Comparison of ENCODE assay signal across 1 cellular context in genomic region chr12:92144045-92144630, GRCh38.
TF ChIP-seq lines count a peak whose summit lies in the region.

No MANE protein-coding gene starts in this region.

TF ChIP-seq in GM12878, 131 proteins besides CTCF, POLR2A, EP300 and RAD21 (continued from another document):
- TF ChIP-seq, protein P1, sequence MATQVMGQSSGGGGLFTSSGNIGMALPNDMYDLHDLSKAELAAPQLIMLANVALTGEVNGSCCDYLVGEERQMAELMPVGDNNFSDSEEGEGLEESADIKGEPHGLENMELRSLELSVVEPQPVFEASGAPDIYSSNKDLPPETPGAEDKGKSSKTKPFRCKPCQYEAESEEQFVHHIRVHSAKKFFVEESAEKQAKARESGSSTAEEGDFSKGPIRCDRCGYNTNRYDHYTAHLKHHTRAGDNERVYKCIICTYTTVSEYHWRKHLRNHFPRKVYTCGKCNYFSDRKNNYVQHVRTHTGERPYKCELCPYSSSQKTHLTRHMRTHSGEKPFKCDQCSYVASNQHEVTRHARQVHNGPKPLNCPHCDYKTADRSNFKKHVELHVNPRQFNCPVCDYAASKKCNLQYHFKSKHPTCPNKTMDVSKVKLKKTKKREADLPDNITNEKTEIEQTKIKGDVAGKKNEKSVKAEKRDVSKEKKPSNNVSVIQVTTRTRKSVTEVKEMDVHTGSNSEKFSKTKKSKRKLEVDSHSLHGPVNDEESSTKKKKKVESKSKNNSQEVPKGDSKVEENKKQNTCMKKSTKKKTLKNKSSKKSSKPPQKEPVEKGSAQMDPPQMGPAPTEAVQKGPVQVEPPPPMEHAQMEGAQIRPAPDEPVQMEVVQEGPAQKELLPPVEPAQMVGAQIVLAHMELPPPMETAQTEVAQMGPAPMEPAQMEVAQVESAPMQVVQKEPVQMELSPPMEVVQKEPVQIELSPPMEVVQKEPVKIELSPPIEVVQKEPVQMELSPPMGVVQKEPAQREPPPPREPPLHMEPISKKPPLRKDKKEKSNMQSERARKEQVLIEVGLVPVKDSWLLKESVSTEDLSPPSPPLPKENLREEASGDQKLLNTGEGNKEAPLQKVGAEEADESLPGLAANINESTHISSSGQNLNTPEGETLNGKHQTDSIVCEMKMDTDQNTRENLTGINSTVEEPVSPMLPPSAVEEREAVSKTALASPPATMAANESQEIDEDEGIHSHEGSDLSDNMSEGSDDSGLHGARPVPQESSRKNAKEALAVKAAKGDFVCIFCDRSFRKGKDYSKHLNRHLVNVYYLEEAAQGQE (IDR thresholded peaks at IDR 0.05; ENCODE audit: low read depth, low read length) = 0 out of 2 replicates have a peak, but pooled peaks have one; percentile 12
- TF ChIP-seq, protein P2, sequence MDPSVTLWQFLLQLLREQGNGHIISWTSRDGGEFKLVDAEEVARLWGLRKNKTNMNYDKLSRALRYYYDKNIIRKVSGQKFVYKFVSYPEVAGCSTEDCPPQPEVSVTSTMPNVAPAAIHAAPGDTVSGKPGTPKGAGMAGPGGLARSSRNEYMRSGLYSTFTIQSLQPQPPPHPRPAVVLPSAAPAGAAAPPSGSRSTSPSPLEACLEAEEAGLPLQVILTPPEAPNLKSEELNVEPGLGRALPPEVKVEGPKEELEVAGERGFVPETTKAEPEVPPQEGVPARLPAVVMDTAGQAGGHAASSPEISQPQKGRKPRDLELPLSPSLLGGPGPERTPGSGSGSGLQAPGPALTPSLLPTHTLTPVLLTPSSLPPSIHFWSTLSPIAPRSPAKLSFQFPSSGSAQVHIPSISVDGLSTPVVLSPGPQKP (IDR thresholded peaks at IDR 0.05; ENCODE audit: low read depth, low read length) = no peak
- TF ChIP-seq SREBF1 (IDR thresholded peaks at IDR 0.05; ENCODE audit: low read length) = no peak
- TF ChIP-seq POLR2AphosphoS2 (IDR thresholded peaks at IDR 0.05; ENCODE audit: low read depth, low read length) = peak; percentile 79; the same call in 1 of the 2 replicates
- no peak for TF ChIP-seq IRF3 (IDR thresholded peaks at IDR 0.05)
- TF ChIP-seq YY1 (IDR thresholded peaks at IDR 0.05; ENCODE audit: low read depth, low read length) = peak; percentile 84
- TF ChIP-seq SMAD1 (IDR thresholded peaks at IDR 0.05; ENCODE audit: low read depth, partially characterized antibody) = no peak
- TF ChIP-seq FOXK2 (IDR thresholded peaks at IDR 0.05) = no peak
- TF ChIP-seq, protein P3, sequence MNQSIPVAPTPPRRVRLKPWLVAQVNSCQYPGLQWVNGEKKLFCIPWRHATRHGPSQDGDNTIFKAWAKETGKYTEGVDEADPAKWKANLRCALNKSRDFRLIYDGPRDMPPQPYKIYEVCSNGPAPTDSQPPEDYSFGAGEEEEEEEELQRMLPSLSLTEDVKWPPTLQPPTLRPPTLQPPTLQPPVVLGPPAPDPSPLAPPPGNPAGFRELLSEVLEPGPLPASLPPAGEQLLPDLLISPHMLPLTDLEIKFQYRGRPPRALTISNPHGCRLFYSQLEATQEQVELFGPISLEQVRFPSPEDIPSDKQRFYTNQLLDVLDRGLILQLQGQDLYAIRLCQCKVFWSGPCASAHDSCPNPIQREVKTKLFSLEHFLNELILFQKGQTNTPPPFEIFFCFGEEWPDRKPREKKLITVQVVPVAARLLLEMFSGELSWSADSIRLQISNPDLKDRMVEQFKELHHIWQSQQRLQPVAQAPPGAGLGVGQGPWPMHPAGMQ (IDR thresholded peaks at IDR 0.05; ENCODE audit: borderline replicate concordance) = no peak
- no peak; the same call in 1 of the 2 replicates for TF ChIP-seq NR2F1 (conservative IDR thresholded peaks at IDR 0.05)
- TF ChIP-seq BHLHE40 (IDR thresholded peaks at IDR 0.05; ENCODE audit: borderline replicate concordance in 1 of 2, low read depth in 2 of 2, low read length in 1 of 2) = no peak; a peak in 1 of 4 replicates
- no peak for TF ChIP-seq PAX8 (IDR thresholded peaks at IDR 0.05)
- no peak for TF ChIP-seq RBBP5 (conservative IDR thresholded peaks at IDR 0.05)
- TF ChIP-seq HDGF (IDR thresholded peaks at IDR 0.05) = no peak; the same call in 1 of the 2 replicates
- no peak for TF ChIP-seq RAD51 (IDR thresholded peaks at IDR 0.05)
- TF ChIP-seq RCOR1 (conservative IDR thresholded peaks at IDR 0.05; ENCODE audit: low read depth, low read length) = no peak
- TF ChIP-seq, protein P4, sequence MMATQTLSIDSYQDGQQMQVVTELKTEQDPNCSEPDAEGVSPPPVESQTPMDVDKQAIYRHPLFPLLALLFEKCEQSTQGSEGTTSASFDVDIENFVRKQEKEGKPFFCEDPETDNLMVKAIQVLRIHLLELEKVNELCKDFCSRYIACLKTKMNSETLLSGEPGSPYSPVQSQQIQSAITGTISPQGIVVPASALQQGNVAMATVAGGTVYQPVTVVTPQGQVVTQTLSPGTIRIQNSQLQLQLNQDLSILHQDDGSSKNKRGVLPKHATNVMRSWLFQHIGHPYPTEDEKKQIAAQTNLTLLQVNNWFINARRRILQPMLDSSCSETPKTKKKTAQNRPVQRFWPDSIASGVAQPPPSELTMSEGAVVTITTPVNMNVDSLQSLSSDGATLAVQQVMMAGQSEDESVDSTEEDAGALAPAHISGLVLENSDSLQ (IDR thresholded peaks at IDR 0.05) = no peak
- peak; percentile 71 for TF ChIP-seq POU2F2 (IDR thresholded peaks at IDR 0.05; ENCODE audit: borderline replicate concordance, low read depth, low read length)
- no peak for TF ChIP-seq KDM1A (IDR thresholded peaks at IDR 0.05; ENCODE audit: borderline replicate concordance)
- no peak for TF ChIP-seq TCF12 (IDR thresholded peaks at IDR 0.05; ENCODE audit: low read depth, low read length)
- TF ChIP-seq, protein P5, sequence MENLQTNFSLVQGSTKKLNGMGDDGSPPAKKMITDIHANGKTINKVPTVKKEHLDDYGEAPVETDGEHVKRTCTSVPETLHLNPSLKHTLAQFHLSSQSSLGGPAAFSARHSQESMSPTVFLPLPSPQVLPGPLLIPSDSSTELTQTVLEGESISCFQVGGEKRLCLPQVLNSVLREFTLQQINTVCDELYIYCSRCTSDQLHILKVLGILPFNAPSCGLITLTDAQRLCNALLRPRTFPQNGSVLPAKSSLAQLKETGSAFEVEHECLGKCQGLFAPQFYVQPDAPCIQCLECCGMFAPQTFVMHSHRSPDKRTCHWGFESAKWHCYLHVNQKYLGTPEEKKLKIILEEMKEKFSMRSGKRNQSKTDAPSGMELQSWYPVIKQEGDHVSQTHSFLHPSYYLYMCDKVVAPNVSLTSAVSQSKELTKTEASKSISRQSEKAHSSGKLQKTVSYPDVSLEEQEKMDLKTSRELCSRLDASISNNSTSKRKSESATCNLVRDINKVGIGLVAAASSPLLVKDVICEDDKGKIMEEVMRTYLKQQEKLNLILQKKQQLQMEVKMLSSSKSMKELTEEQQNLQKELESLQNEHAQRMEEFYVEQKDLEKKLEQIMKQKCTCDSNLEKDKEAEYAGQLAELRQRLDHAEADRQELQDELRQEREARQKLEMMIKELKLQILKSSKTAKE (IDR thresholded peaks at IDR 0.05; ENCODE audit: low read depth, poor library complexity, severe bottlenecking) = no peak
- TF ChIP-seq CREB1 (IDR thresholded peaks at IDR 0.05; ENCODE audit: low read depth) = no peak
- no peak for TF ChIP-seq ASH2L (IDR thresholded peaks at IDR 0.05; ENCODE audit: borderline replicate concordance, low read depth)
- TF ChIP-seq WRNIP1 (IDR thresholded peaks at IDR 0.05; ENCODE audit: borderline replicate concordance, low read depth, low read length) = no peak
- no peak for TF ChIP-seq RB1 (IDR thresholded peaks at IDR 0.05; ENCODE audit: borderline replicate concordance)
- no peak for TF ChIP-seq ZSCAN29 (IDR thresholded peaks at IDR 0.05)
- peak; percentile 77; the same call in 1 of the 2 replicates for TF ChIP-seq SIN3A (IDR thresholded peaks at IDR 0.05; ENCODE audit: low read depth, low read length)
- TF ChIP-seq, protein P6, sequence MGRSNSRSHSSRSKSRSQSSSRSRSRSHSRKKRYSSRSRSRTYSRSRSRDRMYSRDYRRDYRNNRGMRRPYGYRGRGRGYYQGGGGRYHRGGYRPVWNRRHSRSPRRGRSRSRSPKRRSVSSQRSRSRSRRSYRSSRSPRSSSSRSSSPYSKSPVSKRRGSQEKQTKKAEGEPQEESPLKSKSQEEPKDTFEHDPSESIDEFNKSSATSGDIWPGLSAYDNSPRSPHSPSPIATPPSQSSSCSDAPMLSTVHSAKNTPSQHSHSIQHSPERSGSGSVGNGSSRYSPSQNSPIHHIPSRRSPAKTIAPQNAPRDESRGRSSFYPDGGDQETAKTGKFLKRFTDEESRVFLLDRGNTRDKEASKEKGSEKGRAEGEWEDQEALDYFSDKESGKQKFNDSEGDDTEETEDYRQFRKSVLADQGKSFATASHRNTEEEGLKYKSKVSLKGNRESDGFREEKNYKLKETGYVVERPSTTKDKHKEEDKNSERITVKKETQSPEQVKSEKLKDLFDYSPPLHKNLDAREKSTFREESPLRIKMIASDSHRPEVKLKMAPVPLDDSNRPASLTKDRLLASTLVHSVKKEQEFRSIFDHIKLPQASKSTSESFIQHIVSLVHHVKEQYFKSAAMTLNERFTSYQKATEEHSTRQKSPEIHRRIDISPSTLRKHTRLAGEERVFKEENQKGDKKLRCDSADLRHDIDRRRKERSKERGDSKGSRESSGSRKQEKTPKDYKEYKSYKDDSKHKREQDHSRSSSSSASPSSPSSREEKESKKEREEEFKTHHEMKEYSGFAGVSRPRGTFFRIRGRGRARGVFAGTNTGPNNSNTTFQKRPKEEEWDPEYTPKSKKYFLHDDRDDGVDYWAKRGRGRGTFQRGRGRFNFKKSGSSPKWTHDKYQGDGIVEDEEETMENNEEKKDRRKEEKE (IDR thresholded peaks at IDR 0.05) = 0 out of 2 replicates have a peak, but pooled peaks have one; percentile 39
- no peak for TF ChIP-seq HDAC6 (IDR thresholded peaks at IDR 0.05; ENCODE audit: unreplicated experiment)
- no peak for TF ChIP-seq ZBTB40 (IDR thresholded peaks at IDR 0.05; ENCODE audit: borderline replicate concordance)
- no peak for TF ChIP-seq JUND (IDR thresholded peaks at IDR 0.05; ENCODE audit: low read depth, low read length)
- no peak for TF ChIP-seq BRCA1 (IDR thresholded peaks at IDR 0.05; ENCODE audit: low read depth, low read length)
- no peak for TF ChIP-seq SPI1 (IDR thresholded peaks at IDR 0.05; ENCODE audit: borderline replicate concordance, insufficient read depth, low read depth, low read length)
- no peak for TF ChIP-seq MEF2B (IDR thresholded peaks at IDR 0.05; ENCODE audit: partially characterized antibody, poor library complexity, severe bottlenecking)
- no peak for TF ChIP-seq TARDBP (IDR thresholded peaks at IDR 0.05; ENCODE audit: borderline replicate concordance)
- TF ChIP-seq, protein P7, sequence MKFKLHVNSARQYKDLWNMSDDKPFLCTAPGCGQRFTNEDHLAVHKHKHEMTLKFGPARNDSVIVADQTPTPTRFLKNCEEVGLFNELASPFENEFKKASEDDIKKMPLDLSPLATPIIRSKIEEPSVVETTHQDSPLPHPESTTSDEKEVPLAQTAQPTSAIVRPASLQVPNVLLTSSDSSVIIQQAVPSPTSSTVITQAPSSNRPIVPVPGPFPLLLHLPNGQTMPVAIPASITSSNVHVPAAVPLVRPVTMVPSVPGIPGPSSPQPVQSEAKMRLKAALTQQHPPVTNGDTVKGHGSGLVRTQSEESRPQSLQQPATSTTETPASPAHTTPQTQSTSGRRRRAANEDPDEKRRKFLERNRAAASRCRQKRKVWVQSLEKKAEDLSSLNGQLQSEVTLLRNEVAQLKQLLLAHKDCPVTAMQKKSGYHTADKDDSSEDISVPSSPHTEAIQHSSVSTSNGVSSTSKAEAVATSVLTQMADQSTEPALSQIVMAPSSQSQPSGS (IDR thresholded peaks at IDR 0.05; ENCODE audit: low read length) = peak; percentile 51
- no peak for TF ChIP-seq STAT1 (conservative IDR thresholded peaks at IDR 0.05)
- TF ChIP-seq RELA (IDR thresholded peaks at IDR 0.05; ENCODE audit: borderline replicate concordance, partially characterized antibody) = no peak
- no peak for TF ChIP-seq USF2 (IDR thresholded peaks at IDR 0.05; ENCODE audit: borderline replicate concordance, low read depth, low read length)
- no peak; the same call in 1 of the 2 replicates for TF ChIP-seq RUNX3 (IDR thresholded peaks at IDR 0.05; ENCODE audit: low read length)
- TF ChIP-seq ZNF274 (IDR thresholded peaks at IDR 0.05; ENCODE audit: insufficient read depth, insufficient read length) = no peak
